In the genomic region with DNA sequence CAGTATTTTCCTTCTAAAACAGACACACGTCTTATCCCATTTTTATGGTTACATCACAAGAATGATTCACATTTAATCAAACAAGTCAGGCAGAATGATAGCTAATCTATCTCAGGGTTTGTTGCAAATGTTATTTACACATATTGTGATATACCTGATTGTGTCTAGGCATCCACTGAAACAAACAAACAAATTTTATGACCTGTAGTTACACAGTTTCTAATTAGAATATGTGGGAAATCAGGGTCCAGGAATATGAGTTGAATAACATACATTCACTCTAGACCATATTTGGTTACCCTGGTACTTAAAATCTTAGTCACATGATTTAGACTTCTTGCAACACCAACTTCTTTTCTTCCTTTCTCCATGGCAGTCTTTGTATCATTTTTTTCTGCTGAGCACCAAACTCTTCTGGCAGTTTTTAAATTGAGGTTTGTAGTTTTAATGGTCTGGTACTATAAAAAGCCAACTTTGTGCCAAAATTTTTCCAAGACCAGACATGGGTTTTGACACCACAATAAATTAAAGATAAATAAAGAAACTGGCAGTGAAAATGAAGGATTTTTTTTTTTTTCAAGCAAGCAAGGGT, we compare ENCODE assay signal across 1 cellular context.
TF ChIP-seq lines count a peak whose summit lies in the region.

No MANE protein-coding gene starts in this region.

TF ChIP-seq in K562, 482 proteins besides CTCF, POLR2A, EP300 and RAD21 (continued from another document):
- TF ChIP-seq XRCC3 (IDR thresholded peaks at IDR 0.05) (no peak), TCFL5 (CRISPR knock-in tag; conservative IDR thresholded peaks at IDR 0.05) (no peak), ZNF79 (CRISPR knock-in tag; IDR thresholded peaks at IDR 0.05; ENCODE audit: low read depth) (no peak), ZNF134 (CRISPR knock-in tag; conservative IDR thresholded peaks at IDR 0.05) (no peak), CEBPB (tag; IDR thresholded peaks at IDR 0.05) (peak; percentile 45), CC2D1A (IDR thresholded peaks at IDR 0.05) (no peak), CEBPG (CRISPR knock-in tag; IDR thresholded peaks at IDR 0.05) (no peak), CEBPG (tag; conservative IDR thresholded peaks at IDR 0.05 in 1 of 2, IDR thresholded peaks at IDR 0.05 in 1 of 2) (0 out of 4 replicates have a peak, but pooled peaks of 1 of the 2 experiments have one; percentile 36), SP1 (CRISPR knock-in tag; IDR thresholded peaks at IDR 0.05) (no peak), ZNF384 (IDR thresholded peaks at IDR 0.05; ENCODE audit: low read depth, low read length) (no peak), NELFE (IDR thresholded peaks at IDR 0.05; ENCODE audit: insufficient read depth, insufficient read length) (no peak), RNF2 (IDR thresholded peaks at IDR 0.05) (no peak), TRIM28 (IDR thresholded peaks at IDR 0.05) (no peak), SRF (CRISPR knock-in tag; IDR thresholded peaks at IDR 0.05) (no peak), SRSF1 (IDR thresholded peaks at IDR 0.05; ENCODE audit: low read depth, low read length) (no peak), ZNF668 (CRISPR knock-in tag; IDR thresholded peaks at IDR 0.05) (no peak), FOSL1 (tag; conservative IDR thresholded peaks at IDR 0.05) (peak; percentile 25; the same call in 1 of the 2 replicates), EP400 (IDR thresholded peaks at IDR 0.05) (no peak)
- TF ChIP-seq, protein P1, sequence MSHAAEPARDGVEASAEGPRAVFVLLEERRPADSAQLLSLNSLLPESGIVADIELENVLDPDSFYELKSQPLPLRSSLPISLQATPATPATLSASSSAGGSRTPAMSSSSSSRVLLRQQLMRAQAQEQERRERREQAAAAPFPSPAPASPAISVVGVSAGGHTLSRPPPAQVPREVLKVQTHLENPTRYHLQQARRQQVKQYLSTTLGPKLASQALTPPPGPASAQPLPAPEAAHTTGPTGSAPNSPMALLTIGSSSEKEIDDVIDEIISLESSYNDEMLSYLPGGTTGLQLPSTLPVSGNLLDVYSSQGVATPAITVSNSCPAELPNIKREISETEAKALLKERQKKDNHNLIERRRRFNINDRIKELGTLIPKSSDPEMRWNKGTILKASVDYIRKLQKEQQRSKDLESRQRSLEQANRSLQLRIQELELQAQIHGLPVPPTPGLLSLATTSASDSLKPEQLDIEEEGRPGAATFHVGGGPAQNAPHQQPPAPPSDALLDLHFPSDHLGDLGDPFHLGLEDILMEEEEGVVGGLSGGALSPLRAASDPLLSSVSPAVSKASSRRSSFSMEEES (CRISPR knock-in tag; IDR thresholded peaks at IDR 0.05), result peak; percentile 72
- TF ChIP-seq, protein P2, sequence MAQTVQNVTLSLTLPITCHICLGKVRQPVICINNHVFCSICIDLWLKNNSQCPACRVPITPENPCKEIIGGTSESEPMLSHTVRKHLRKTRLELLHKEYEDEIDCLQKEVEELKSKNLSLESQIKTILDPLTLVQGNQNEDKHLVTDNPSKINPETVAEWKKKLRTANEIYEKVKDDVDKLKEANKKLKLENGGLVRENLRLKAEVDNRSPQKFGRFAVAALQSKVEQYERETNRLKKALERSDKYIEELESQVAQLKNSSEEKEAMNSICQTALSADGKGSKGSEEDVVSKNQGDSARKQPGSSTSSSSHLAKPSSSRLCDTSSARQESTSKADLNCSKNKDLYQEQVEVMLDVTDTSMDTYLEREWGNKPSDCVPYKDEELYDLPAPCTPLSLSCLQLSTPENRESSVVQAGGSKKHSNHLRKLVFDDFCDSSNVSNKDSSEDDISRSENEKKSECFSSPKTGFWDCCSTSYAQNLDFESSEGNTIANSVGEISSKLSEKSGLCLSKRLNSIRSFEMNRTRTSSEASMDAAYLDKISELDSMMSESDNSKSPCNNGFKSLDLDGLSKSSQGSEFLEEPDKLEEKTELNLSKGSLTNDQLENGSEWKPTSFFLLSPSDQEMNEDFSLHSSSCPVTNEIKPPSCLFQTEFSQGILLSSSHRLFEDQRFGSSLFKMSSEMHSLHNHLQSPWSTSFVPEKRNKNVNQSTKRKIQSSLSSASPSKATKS (CRISPR knock-in tag; IDR thresholded peaks at IDR 0.05), result no peak
